ENCODE assay signal across 13 cellular contexts in the genomic region with DNA sequence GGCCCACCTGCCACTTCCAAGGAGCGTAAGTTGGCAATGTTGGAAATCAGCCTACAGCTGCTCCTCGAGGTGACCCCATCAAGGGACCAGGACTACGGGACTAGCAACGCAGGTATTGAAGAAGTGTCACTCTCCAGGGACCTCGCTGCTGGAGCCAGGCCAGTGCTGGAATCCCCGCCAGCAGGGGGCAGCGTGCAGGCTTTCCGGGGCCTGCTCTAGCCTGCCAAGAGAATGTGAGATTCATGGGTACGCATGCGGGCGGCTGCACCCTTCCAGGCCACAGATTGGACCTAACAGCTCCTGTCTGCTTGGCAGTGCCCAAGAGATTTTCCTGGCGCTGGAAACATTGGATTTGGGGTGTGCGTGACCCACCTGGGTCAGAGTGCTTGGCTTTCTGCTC.
A peak's percentile ranks its signal among the peaks of the same experiment; 100 is the strongest.
DNase-seq lines count a peak whose midpoint lies in the region; ATAC-seq and TF ChIP-seq lines count a peak whose summit lies in the region.
"Had no signal": no experiment of that assay in that cellular context is flagged by ENCODE, and none has a peak within 500 bp of the region (broad histone marks: within the 10 kb centered on the region; RNA-seq: fewer than 3 reads in every experiment).

No MANE protein-coding gene starts in this region.

- H3K27me3 Mint-ChIP-seq in chondrocyte (ENCODE audit: low read depth), result no peaks in the 10 kb centered on the region
- no peaks in the 10 kb centered on the region for H3K27me3 Mint-ChIP-seq in CD4-positive, alpha-beta T cell
- H3K27me3 Mint-ChIP-seq in naive thymus-derived CD8-positive, alpha-beta T cell, result peaks cover 0 to 2% (median 0%) of the 10 kb centered on the region in 5 donors

- H3K4me3 Mint-ChIP-seq in chondrocyte (ENCODE audit: unreplicated experiment), result no peak overlapping the region
- no peak overlapping the region for H3K4me3 Mint-ChIP-seq in CD4-positive, alpha-beta T cell
- H3K4me3 Mint-ChIP-seq in naive thymus-derived CD8-positive, alpha-beta T cell, result no peak overlapping the region

- no peaks in the 10 kb centered on the region for H3K27me3 ChIP-seq in CD4-positive, alpha-beta T cell (ENCODE audit: control insufficient read depth, insufficient read depth, low read length)

- no peak for ATAC-seq in CD4-positive, alpha-beta T cell (ENCODE audit: poor library complexity)
- ATAC-seq in naive thymus-derived CD8-positive, alpha-beta T cell, result no peak

- no peak overlapping the region for H3K27ac ChIP-seq in CD4-positive, alpha-beta T cell (ENCODE audit: low read depth, low read length)
- H3K27ac ChIP-seq: thoracic aorta had no signal

- no peaks in the 10 kb centered on the region for H3K36me3 Mint-ChIP-seq in chondrocyte (ENCODE audit: low read depth)
- no peaks in the 10 kb centered on the region for H3K36me3 Mint-ChIP-seq in CD4-positive, alpha-beta T cell (ENCODE audit: low read depth)
- peaks cover 0 to 2% (median 0%) of the 10 kb centered on the region in 3 donors for H3K36me3 Mint-ChIP-seq in naive thymus-derived CD8-positive, alpha-beta T cell

- H3K4me1 Mint-ChIP-seq in chondrocyte (ENCODE audit: low read depth), result peaks cover 35% of the 10 kb centered on the region
- no peaks in the 10 kb centered on the region for H3K4me1 Mint-ChIP-seq in CD4-positive, alpha-beta T cell (ENCODE audit: low read depth)
- H3K4me1 Mint-ChIP-seq in naive thymus-derived CD8-positive, alpha-beta T cell, result no peaks in the 10 kb centered on the region

- no peaks in the 10 kb centered on the region for H3K9me3 ChIP-seq in CD4-positive, alpha-beta T cell (ENCODE audit: control insufficient read depth, low read length)
- H3K9me3 ChIP-seq: thoracic aorta had no signal

- DNase-seq in NCI-H82 (lab: John Stamatoyannopoulos, UW) (peak; percentile 58), NCI-H82 treated with DMSO at 0.1 percent for 48 hours (lab: John Stamatoyannopoulos, UW; ENCODE audit: unreplicated experiment) (no peak), chondrocyte (ENCODE audit: low spot score) (no peak), DMS79 treated with DMSO at 0.1 percent for 48 hours (lab: John Stamatoyannopoulos, UW) (no peak)
- DNase-seq in stimulated activated CD4-positive, alpha-beta T cell treated with anti-CD3 and anti-CD28 coated beads, Interleukin-12 subunit alpha, Interleukin-12 subunit beta, amount 100 ng/mL, for 48 hours (ENCODE audit: low read depth in 2 of 3, low spot score in 1 of 3), result peak in 2 of 3 donors; percentile 1 to 2
- DNase-seq in CD4-positive, alpha-beta T cell, result no peak
- no peak for DNase-seq in naive thymus-derived CD8-positive, alpha-beta T cell
- DNase-seq: activated CD8-positive, alpha-beta memory T cell treated with anti-CD3 and anti-CD28 coated beads, Interleukin-2, amount 50 U/mL, for 4 hours; AML-193; KBM-7; Right ventricle myocardium superior had no signal

- no peak overlapping the region for H3K27ac Mint-ChIP-seq in chondrocyte (ENCODE audit: unreplicated experiment)
- H3K27ac Mint-ChIP-seq in CD4-positive, alpha-beta T cell, result no peak overlapping the region
- H3K27ac Mint-ChIP-seq in naive thymus-derived CD8-positive, alpha-beta T cell, result peak overlapping the region in 1 of 10 donors; percentile 5

- intact Hi-C loops in CD4-positive, alpha-beta T cell (cut with DNase I, micrococcal nuclease), result no loop called here

- TF ChIP-seq CTCF in LNCAP (IDR thresholded peaks at IDR 0.05) (peak; percentile 34; the same call in 1 of the 2 replicates), chondrocyte (IDR thresholded peaks at IDR 0.05) (peak; percentile 57)
- TF ChIP-seq CTCF in CD4-positive, alpha-beta T cell (IDR thresholded peaks at IDR 0.05), result no peak

- POLR2A ChIA-PET in CD4-positive, alpha-beta T cell (lab: Charles Lee), result no interaction called here
- POLR2A ChIA-PET in naive thymus-derived CD8-positive, alpha-beta T cell (lab: Charles Lee), result no interaction called here

- no peaks in the 10 kb centered on the region for H3K9me3 Mint-ChIP-seq in chondrocyte (ENCODE audit: low read depth)
- no peaks in the 10 kb centered on the region for H3K9me3 Mint-ChIP-seq in CD4-positive, alpha-beta T cell
- H3K9me3 Mint-ChIP-seq in naive thymus-derived CD8-positive, alpha-beta T cell, result peaks cover 0 to 4% (median 0%) of the 10 kb centered on the region in 9 donors

- CTCF ChIA-PET in CD4-positive, alpha-beta T cell (lab: Charles Lee), result no interaction called here

Comparison
In these comparisons a context has a peak if more than half of its experiments do, and no peak if none do; other contexts are left out.
1. DNase-seq: peak in NCI-H82 (single experiment) and stimulated activated CD4-positive, alpha-beta T cell treated with anti-CD3 and anti-CD28 coated beads, Interleukin-12 subunit alpha, Interleukin-12 subunit beta, amount 100 ng/mL, for 48 hours (2 of 3); none in NCI-H82 treated with DMSO at 0.1 percent for 48 hours (single experiment), chondrocyte (single experiment), CD4-positive, alpha-beta T cell (0 of 10), DMS79 treated with DMSO at 0.1 percent for 48 hours (single experiment) and naive thymus-derived CD8-positive, alpha-beta T cell (0 of 10).